ENCODE assay signal across 8 cellular contexts in the genomic region with DNA sequence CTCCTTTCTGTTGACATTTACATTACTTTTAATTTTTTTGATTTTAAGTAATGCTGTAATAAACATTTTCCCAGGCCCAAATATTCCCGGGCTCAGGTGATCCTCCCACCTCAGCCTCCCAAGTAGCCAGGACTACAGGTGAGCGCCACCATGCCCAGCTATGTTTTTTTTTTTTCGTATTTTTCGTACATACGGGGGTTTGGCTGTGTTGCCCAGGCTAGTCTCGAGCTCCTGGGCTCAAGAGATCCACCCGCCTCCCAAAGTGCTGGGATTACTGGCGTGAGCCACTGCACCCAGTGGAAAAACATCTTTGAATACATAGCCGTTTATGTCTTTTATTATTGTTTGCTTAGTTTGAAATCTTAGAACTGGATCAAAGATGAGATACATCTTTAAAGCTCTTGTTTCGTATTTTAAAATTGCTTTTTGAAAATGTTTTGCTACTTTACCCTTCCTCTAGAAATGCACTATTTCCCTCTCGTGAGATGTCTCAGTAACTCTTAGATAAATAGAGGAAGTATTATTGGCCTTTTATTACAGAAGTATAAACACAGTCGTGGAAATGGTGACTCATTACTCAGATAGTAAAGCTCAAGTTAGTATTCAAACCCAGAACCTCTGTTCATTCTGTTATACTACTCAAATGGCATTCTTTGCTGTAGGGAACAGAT. TPM values are rescaled to one million over a fixed set of nuclear protein-coding genes. Genes with fewer than 3 reads are reported as not detected.
DNase-seq lines count a peak whose midpoint lies in the region; ATAC-seq, FAIRE-seq and TF ChIP-seq lines count a peak whose summit lies in the region.

No MANE protein-coding gene starts in this region.

- H3K9me3 Mint-ChIP-seq in activated CD4-positive, alpha-beta memory T cell treated with anti-CD3 and anti-CD28 coated beads, Interleukin-2, amount 10 ng/mL, durations not matched to agents 7 days and 5 days, result peaks cover 3% of the 10 kb centered on the region
- H3K9me3 Mint-ChIP-seq in stimulated activated naive CD8-positive, alpha-beta T cell treated with anti-CD3 and anti-CD28 coated beads, Interleukin-15, amount 100 ng/mL, for 72 hours, result no peaks in the 10 kb centered on the region

- H3K27ac Mint-ChIP-seq in activated CD4-positive, alpha-beta memory T cell treated with anti-CD3 and anti-CD28 coated beads, Interleukin-2, amount 10 ng/mL, durations not matched to agents 7 days and 5 days, result peak overlapping the region; percentile 89
- H3K27ac Mint-ChIP-seq in stimulated activated naive CD8-positive, alpha-beta T cell treated with anti-CD3 and anti-CD28 coated beads, Interleukin-15, amount 100 ng/mL, for 72 hours, result peak overlapping the region; percentile 96 to 97

- H2AFZ ChIP-seq in hepatocyte, result no peak overlapping the region

- peaks cover 62% of the 10 kb centered on the region for H3K79me2 ChIP-seq in hepatocyte

- peak overlapping the region; percentile 85 for H3K4me3 ChIP-seq in hepatocyte

- peak overlapping the region; percentile 99 for H3K27ac ChIP-seq in hepatocyte

- H3K27me3 Mint-ChIP-seq in activated CD4-positive, alpha-beta memory T cell treated with anti-CD3 and anti-CD28 coated beads, Interleukin-2, amount 10 ng/mL, durations not matched to agents 7 days and 5 days, result peaks cover 1% of the 10 kb centered on the region
- no peaks in the 10 kb centered on the region for H3K27me3 Mint-ChIP-seq in stimulated activated naive CD8-positive, alpha-beta T cell treated with anti-CD3 and anti-CD28 coated beads, Interleukin-15, amount 100 ng/mL, for 72 hours

- peak; percentile 35 for DNase-seq in COLO829 (ENCODE audit: low spot score)
- DNase-seq in HuH-7 (ENCODE audit: low spot score), result peak; percentile 33
- no peak for DNase-seq in activated CD4-positive, alpha-beta memory T cell treated with anti-CD3 and anti-CD28 coated beads, Interleukin-2, amount 10 ng/mL, durations not matched to agents 7 days and 5 days
- peak; percentile 81 for DNase-seq in hepatocyte (ENCODE audit: low spot score)
- no peak for DNase-seq in stimulated activated naive CD8-positive, alpha-beta T cell treated with anti-CD3 and anti-CD28 coated beads, Interleukin-15, amount 100 ng/mL, for 72 hours
- DNase-seq in GM12891 (ENCODE audit: insufficient read length, low spot score), result no peak
- no peak for DNase-seq in GM19240 (ENCODE audit: insufficient read length, low spot score)

- CTCF ChIA-PET in activated CD4-positive, alpha-beta memory T cell treated with anti-CD3 and anti-CD28 coated beads, Interleukin-2, amount 10 ng/mL, durations not matched to agents 7 days and 5 days (lab: Charles Lee), result interaction anchor here (1.4 to 3.6 kb wide), 3 partner anchors 21 to 87 kb away, joined by 8 to 19 read pairs (median 9); a partner anchor contains a TSS

- H3K4me1 ChIP-seq in hepatocyte (ENCODE audit: insufficient read depth), result peaks cover 10% of the 10 kb centered on the region

- TF ChIP-seq POLR2A in GM12891 (IDR thresholded peaks at IDR 0.05; ENCODE audit: low read depth, low read length), result no peak

- POLR2A ChIA-PET in activated CD4-positive, alpha-beta memory T cell treated with anti-CD3 and anti-CD28 coated beads, Interleukin-2, amount 10 ng/mL, durations not matched to agents 7 days and 5 days (lab: Charles Lee), result interaction anchor here (1.4 to 6.5 kb wide), 12 partner anchors 10 to 85 kb away, joined by 3 to 486 read pairs (median 40); a partner anchor contains a TSS

- H3K36me3 ChIP-seq in hepatocyte (replicated peaks; ENCODE audit: insufficient read depth, low read depth), result no peaks in the 10 kb centered on the region

- no peaks in the 10 kb centered on the region for H3K27me3 ChIP-seq in hepatocyte

- no peak for TF ChIP-seq CTCF in hepatocyte (IDR thresholded peaks at IDR 0.05; ENCODE audit: poor library complexity)

- no peak for FAIRE-seq in GM12891 (lab: Jason Lieb, UNC)

- H3K4me2 ChIP-seq in hepatocyte, result peak overlapping the region; percentile 71

- no peaks in the 10 kb centered on the region for H3K9me2 ChIP-seq in hepatocyte (replicated peaks; ENCODE audit: insufficient read depth)

- peaks cover 24% of the 10 kb centered on the region for H4K20me1 ChIP-seq in hepatocyte (ENCODE audit: insufficient read depth, poor library complexity, severe bottlenecking)

- no peaks in the 10 kb centered on the region for H3K9me3 ChIP-seq in hepatocyte (ENCODE audit: low read depth)

- H3K36me3 Mint-ChIP-seq in activated CD4-positive, alpha-beta memory T cell treated with anti-CD3 and anti-CD28 coated beads, Interleukin-2, amount 10 ng/mL, durations not matched to agents 7 days and 5 days (ENCODE audit: low read depth), result peaks cover 50% of the 10 kb centered on the region

- H3K4me3 Mint-ChIP-seq in activated CD4-positive, alpha-beta memory T cell treated with anti-CD3 and anti-CD28 coated beads, Interleukin-2, amount 10 ng/mL, durations not matched to agents 7 days and 5 days, result peak overlapping the region; percentile 95
- peak overlapping the region; percentile 83 to 88 for H3K4me3 Mint-ChIP-seq in stimulated activated naive CD8-positive, alpha-beta T cell treated with anti-CD3 and anti-CD28 coated beads, Interleukin-15, amount 100 ng/mL, for 72 hours

- 52% methylated on average over 12 of the region's 12 CpGs for WGBS in hepatocyte (ENCODE audit: low lambda C conversion rate, missing lambda C conversion rate)

- peaks cover 41% of the 10 kb centered on the region for H3K4me1 Mint-ChIP-seq in activated CD4-positive, alpha-beta memory T cell treated with anti-CD3 and anti-CD28 coated beads, Interleukin-2, amount 10 ng/mL, durations not matched to agents 7 days and 5 days
- H3K4me1 Mint-ChIP-seq in stimulated activated naive CD8-positive, alpha-beta T cell treated with anti-CD3 and anti-CD28 coated beads, Interleukin-15, amount 100 ng/mL, for 72 hours, result peaks cover 51% of the 10 kb centered on the region

- ATAC-seq in stimulated activated naive CD8-positive, alpha-beta T cell treated with anti-CD3 and anti-CD28 coated beads, Interleukin-15, amount 100 ng/mL, for 72 hours, result no peak
- no peak for ATAC-seq in GM19467 (IDR thresholded peaks at IDR 0.05; ENCODE audit: unreplicated experiment)

TF ChIP-seq in GM12891, 5 proteins besides CTCF, POLR2A, EP300 and RAD21:
- TF ChIP-seq TAF1 (IDR thresholded peaks at IDR 0.05; ENCODE audit: low read depth, low read length) (no peak), POLR2AphosphoS5 (IDR thresholded peaks at IDR 0.05; ENCODE audit: low read depth, low read length) (no peak), SPI1 (IDR thresholded peaks at IDR 0.05; ENCODE audit: low read depth, low read length) (no peak), POU2F2 (IDR thresholded peaks at IDR 0.05; ENCODE audit: low read depth, low read length) (no peak), PAX5 (IDR thresholded peaks at IDR 0.05; ENCODE audit: insufficient read depth, low read length, severe bottlenecking) (no peak)

RNA-seq across cellular contexts. Expression of a gene that starts 2.4 kb away (rescaled TPM):
- total RNA-seq in activated CD4-positive, alpha-beta memory T cell treated with anti-CD3 and anti-CD28 coated beads, Interleukin-2, amount 10 ng/mL, durations not matched to agents 7 days and 5 days, result 100 to 1,000 TPM; 162 TPM
- total RNA-seq in hepatocyte, result 48.9 and 63.9 TPM in 2 replicates
- 13.0 and 15.7 TPM in 2 replicates for polyA plus RNA-seq in hepatocyte
- polyA plus RNA-seq in GM12891 (2012; ENCODE audit: low read depth, missing spikeins), result 24.2 TPM

Comparison
In these comparisons a context has a peak if more than half of its experiments do, and no peak if none do; other contexts are left out.
1. DNase-seq: peak in COLO829 (single experiment), HuH-7 (single experiment) and hepatocyte (single experiment); none in activated CD4-positive, alpha-beta memory T cell treated with anti-CD3 and anti-CD28 coated beads, Interleukin-2, amount 10 ng/mL, durations not matched to agents 7 days and 5 days (single experiment), stimulated activated naive CD8-positive, alpha-beta T cell treated with anti-CD3 and anti-CD28 coated beads, Interleukin-15, amount 100 ng/mL, for 72 hours (0 of 2), GM12891 (single experiment) and GM19240 (single experiment).